10 cellular contexts compared by ENCODE assay signal in the genomic region with DNA sequence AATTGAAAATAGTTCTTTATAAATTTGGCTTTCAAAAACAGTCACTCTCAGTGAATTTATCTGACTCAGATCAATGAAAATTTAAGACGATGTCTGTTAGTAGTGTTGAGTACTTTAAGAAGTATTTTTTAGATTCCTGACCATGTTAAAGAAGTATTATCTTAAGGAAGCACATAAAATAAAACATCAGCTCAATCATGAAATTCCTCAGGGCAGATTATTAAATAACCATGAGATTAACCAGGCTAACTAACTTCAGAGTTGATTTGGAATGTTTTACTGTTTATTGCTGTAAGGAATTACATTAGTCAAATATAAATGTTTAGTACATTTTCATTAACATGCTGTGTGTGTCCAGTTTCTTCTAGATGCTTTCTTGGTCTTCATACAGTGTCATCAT.
"Had no signal": no experiment of that assay in that cellular context is flagged by ENCODE, and none has a peak within 500 bp of the region (broad histone marks: within the 10 kb centered on the region; RNA-seq: fewer than 3 reads in every experiment).

No MANE protein-coding gene starts in this region.

- H3K9me3 ChIP-seq: HAP-1 had no signal

- ATAC-seq: HCT116 had no signal

- H3K4me2 ChIP-seq: KMS-11 had no signal

- H3K27ac ChIP-seq: GM23248, KMS-11 had no signal

- H2AFZ ChIP-seq: GM23248 had no signal

- H3K4me3 ChIP-seq: GM23248, HAP-1 had no signal

- H3K36me3 ChIP-seq: HAP-1 had no signal

- FAIRE-seq: HTR-8/SVneo had no signal

- DNase-seq: GM23248, GOT3, H7, HFFc6, Karpas-422, KBM-7 had no signal

- H3K4me1 ChIP-seq: HAP-1 had no signal

- H3K9ac ChIP-seq: GM23248, KMS-11 had no signal
